ENCODE assay signal across 40 cellular contexts in the genomic region with DNA sequence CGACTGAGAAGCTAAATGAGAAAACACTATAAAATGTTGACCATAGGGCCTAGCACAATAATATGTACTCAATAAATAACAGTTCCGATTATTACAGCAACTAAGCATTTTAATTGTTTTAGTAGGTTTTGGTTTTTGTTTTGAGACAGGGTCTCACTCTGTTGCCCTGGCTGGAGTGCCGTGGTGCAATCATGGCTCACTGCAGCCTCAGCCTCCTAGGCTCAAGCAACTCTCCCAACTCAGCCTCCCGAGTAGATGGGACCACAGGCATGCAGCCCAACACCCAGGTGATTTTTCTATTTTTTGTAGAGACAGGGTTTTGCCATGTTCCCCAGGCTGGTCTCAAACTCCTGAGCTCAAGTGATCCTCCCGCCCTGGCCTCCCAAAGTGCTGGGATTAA.
"Had no signal": no experiment of that assay in that cellular context is flagged by ENCODE, and none has a peak within 500 bp of the region (broad histone marks: within the 10 kb centered on the region; RNA-seq: fewer than 3 reads in every experiment).

No MANE protein-coding gene starts in this region.

- H3K36me3 ChIP-seq: adrenal gland, breast epithelium had no signal

- H3K4me1 ChIP-seq: adrenal gland, ascending aorta, breast epithelium had no signal

- H3K9me3 ChIP-seq: adrenal gland, ascending aorta, body of pancreas, breast epithelium had no signal

- H3K4me1 Mint-ChIP-seq: activated naive CD4-positive, alpha-beta T cell treated with anti-CD3 and anti-CD28 coated beads, Interleukin-2, amount 10 ng/mL, durations not matched to agents 7 days and 5 days; activated naive CD8-positive, alpha-beta T cell treated with anti-CD3 and anti-CD28 coated beads, Interleukin-2, amount 50 U/mL, for 24 hours; brain had no signal

- H3K27ac ChIP-seq: adrenal gland, ascending aorta, body of pancreas, brain microvascular endothelial cell, breast epithelium, cardiac muscle cell had no signal

- H3K27me3 ChIP-seq: adrenal gland, ascending aorta, body of pancreas, brain microvascular endothelial cell, breast epithelium, cardiac muscle cell had no signal

- H3K9me3 Mint-ChIP-seq: activated naive CD4-positive, alpha-beta T cell treated with anti-CD3 and anti-CD28 coated beads for 36 hours; activated naive CD4-positive, alpha-beta T cell treated with anti-CD3 and anti-CD28 coated beads, Interleukin-2, amount 10 ng/mL, durations not matched to agents 7 days and 5 days; activated naive CD4-positive, alpha-beta T cell treated with anti-CD3 and anti-CD28 coated beads, Interleukin-2, amount 50 U/mL, for 24 hours; activated naive CD4-positive, alpha-beta T cell treated with anti-CD3 and anti-CD28 coated beads, Interleukin-2, amount 50 U/mL, for 72 hours; activated naive CD8-positive, alpha-beta T cell treated with anti-CD3 and anti-CD28 coated beads for 36 hours; activated naive CD8-positive, alpha-beta T cell treated with anti-CD3 and anti-CD28 coated beads, Interleukin-2, amount 10 ng/mL, durations not matched to agents 7 days and 5 days; activated naive CD8-positive, alpha-beta T cell treated with anti-CD3 and anti-CD28 coated beads, Interleukin-2, amount 50 U/mL, for 24 hours; activated T-cell treated with anti-CD3 and anti-CD28 coated beads, Interleukin-2, amount 50 U/mL, for 24 hours; activated T-cell treated with anti-CD3 and anti-CD28 coated beads, Interleukin-2, amount 50 U/mL, for 4 hours; activated T-cell treated with anti-CD3 and anti-CD28 coated beads, Interleukin-2, amount 50 U/mL, for 72 hours; activated T-helper 1 cell treated with anti-CD3 and anti-CD28 coated beads, Interleukin-12 subunit alpha, Interleukin-12 subunit beta, Interleukin-2, Interleukin-4 antibody, amounts not matched to agents 30 ng/mL and 10 ng/mL and 1 ng/mL, durations not matched to agents 14 hours and 24 hours and 36 hours; activated T-helper 17 cell treated with anti-CD3 and anti-CD28 coated beads, Interleukin-2, amount 50 U/mL, for 72 hours; activated T-helper 2 cell treated with anti-CD3 and anti-CD28 coated beads, Interferon-gamma antibody, Interleukin-2, Interleukin-4, amounts not matched to agents 10 μg/mL and 5 μg/mL and 100 μg/mL, durations not matched to agents 14 hours and 24 hours and 36 hours; brain; central memory CD8-positive, alpha-beta T cell had no signal

- H3K4me3 ChIP-seq: adrenal gland, ascending aorta, body of pancreas, breast epithelium, cardiac muscle cell had no signal

- H3K4me3 Mint-ChIP-seq: activated naive CD4-positive, alpha-beta T cell treated with anti-CD3 and anti-CD28 coated beads for 36 hours; activated naive CD4-positive, alpha-beta T cell treated with anti-CD3 and anti-CD28 coated beads, Interleukin-2, amount 10 ng/mL, durations not matched to agents 7 days and 5 days; activated naive CD4-positive, alpha-beta T cell treated with anti-CD3 and anti-CD28 coated beads, Interleukin-2, amount 50 U/mL, for 24 hours; activated naive CD8-positive, alpha-beta T cell; activated naive CD8-positive, alpha-beta T cell treated with anti-CD3 and anti-CD28 coated beads for 36 hours; activated naive CD8-positive, alpha-beta T cell treated with anti-CD3 and anti-CD28 coated beads, Interleukin-2, amount 10 ng/mL, durations not matched to agents 7 days and 5 days; activated naive CD8-positive, alpha-beta T cell treated with anti-CD3 and anti-CD28 coated beads, Interleukin-2, amount 50 U/mL, for 24 hours; activated T-cell treated with anti-CD3 and anti-CD28 coated beads, Interleukin-2, amount 50 U/mL, for 24 hours; activated T-cell treated with anti-CD3 and anti-CD28 coated beads, Interleukin-2, amount 50 U/mL, for 4 hours; activated T-cell treated with anti-CD3 and anti-CD28 coated beads, Interleukin-2, amount 50 U/mL, for 72 hours; activated T-helper 1 cell treated with anti-CD3 and anti-CD28 coated beads, Interleukin-12 subunit alpha, Interleukin-12 subunit beta, Interleukin-2, Interleukin-4 antibody, amounts not matched to agents 30 ng/mL and 10 ng/mL and 1 ng/mL, durations not matched to agents 14 hours and 24 hours and 36 hours; activated T-helper 17 cell treated with anti-CD3 and anti-CD28 coated beads, Interleukin-2, amount 50 U/mL, for 72 hours; brain; central memory CD8-positive, alpha-beta T cell had no signal

- ATAC-seq: activated naive CD4-positive, alpha-beta T cell treated with anti-CD3 and anti-CD28 coated beads, Interleukin-2, amount 50 U/mL, for 72 hours; activated naive CD8-positive, alpha-beta T cell treated with anti-CD3 and anti-CD28 coated beads, Interleukin-2, amount 50 U/mL, for 24 hours; activated T-cell treated with anti-CD3 and anti-CD28 coated beads, Interleukin-2, amount 50 U/mL, for 4 hours; activated T-cell treated with anti-CD3 and anti-CD28 coated beads, Interleukin-2, amount 50 U/mL, for 72 hours; activated T-helper 17 cell treated with anti-CD3 and anti-CD28 coated beads, Interleukin-2, amount 50 U/mL, for 72 hours; body of pancreas had no signal

- FAIRE-seq: astrocyte, bronchial epithelial cell had no signal

- H3K27ac Mint-ChIP-seq: activated naive CD4-positive, alpha-beta T cell treated with anti-CD3 and anti-CD28 coated beads for 36 hours; activated naive CD4-positive, alpha-beta T cell treated with anti-CD3 and anti-CD28 coated beads, Interleukin-2, amount 10 ng/mL, durations not matched to agents 7 days and 5 days; activated naive CD4-positive, alpha-beta T cell treated with anti-CD3 and anti-CD28 coated beads, Interleukin-2, amount 50 U/mL, for 24 hours; activated naive CD4-positive, alpha-beta T cell treated with anti-CD3 and anti-CD28 coated beads, Interleukin-2, amount 50 U/mL, for 72 hours; activated naive CD8-positive, alpha-beta T cell treated with anti-CD3 and anti-CD28 coated beads for 36 hours; activated naive CD8-positive, alpha-beta T cell treated with anti-CD3 and anti-CD28 coated beads, Interleukin-2, amount 50 U/mL, for 24 hours; activated T-cell treated with anti-CD3 and anti-CD28 coated beads, Interleukin-2, amount 50 U/mL, for 24 hours; activated T-cell treated with anti-CD3 and anti-CD28 coated beads, Interleukin-2, amount 50 U/mL, for 72 hours; activated T-helper 17 cell treated with anti-CD3 and anti-CD28 coated beads, Interleukin-2, amount 50 U/mL, for 72 hours; activated T-helper 2 cell treated with anti-CD3 and anti-CD28 coated beads, Interferon-gamma antibody, Interleukin-2, Interleukin-4, amounts not matched to agents 10 μg/mL and 5 μg/mL and 100 μg/mL, durations not matched to agents 14 hours and 24 hours and 36 hours; brain had no signal

- H3K27me3 Mint-ChIP-seq: activated naive CD4-positive, alpha-beta T cell treated with anti-CD3 and anti-CD28 coated beads, Interleukin-2, amount 10 ng/mL, durations not matched to agents 7 days and 5 days; activated naive CD4-positive, alpha-beta T cell treated with anti-CD3 and anti-CD28 coated beads, Interleukin-2, amount 50 U/mL, for 24 hours; activated naive CD8-positive, alpha-beta T cell; activated naive CD8-positive, alpha-beta T cell treated with anti-CD3 and anti-CD28 coated beads for 36 hours; activated naive CD8-positive, alpha-beta T cell treated with anti-CD3 and anti-CD28 coated beads, Interleukin-2, amount 10 ng/mL, durations not matched to agents 7 days and 5 days; activated naive CD8-positive, alpha-beta T cell treated with anti-CD3 and anti-CD28 coated beads, Interleukin-2, amount 50 U/mL, for 24 hours; activated T-cell treated with anti-CD3 and anti-CD28 coated beads, Interleukin-2, amount 50 U/mL, for 24 hours; activated T-helper 17 cell treated with anti-CD3 and anti-CD28 coated beads, Interleukin-2, amount 50 U/mL, for 72 hours; brain; central memory CD8-positive, alpha-beta T cell had no signal

- DNase-seq: activated effector memory CD4-positive, alpha-beta T cell treated with anti-CD3 and anti-CD28 coated beads, Interleukin-2, amount 50 U/mL, for 16 hours; activated effector memory CD4-positive, alpha-beta T cell treated with Interleukin-2 at 50 U/mL for 16 hours; activated gamma-delta T cell; activated gamma-delta T cell treated with Interleukin-2 at 50 U/mL for 16 hours; activated naive CD4-positive, alpha-beta T cell; activated naive CD4-positive, alpha-beta T cell treated with anti-CD3 and anti-CD28 coated beads for 36 hours; activated naive CD4-positive, alpha-beta T cell treated with anti-CD3 and anti-CD28 coated beads, Interleukin-2, amount 10 ng/mL, durations not matched to agents 7 days and 5 days; activated naive CD4-positive, alpha-beta T cell treated with anti-CD3 and anti-CD28 coated beads, Interleukin-2, amount 50 U/mL, for 16 hours; activated naive CD4-positive, alpha-beta T cell treated with Interleukin-2 at 50 U/mL for 16 hours; activated naive CD8-positive, alpha-beta T cell treated with anti-CD3 and anti-CD28 coated beads for 36 hours; activated naive CD8-positive, alpha-beta T cell treated with anti-CD3 and anti-CD28 coated beads, Interleukin-2, amount 10 ng/mL, durations not matched to agents 7 days and 5 days; activated naive CD8-positive, alpha-beta T cell treated with anti-CD3 and anti-CD28 coated beads, Interleukin-2, amount 50 U/mL, for 24 hours; activated T-cell treated with anti-CD3 and anti-CD28 coated beads, Interleukin-2, amount 50 U/mL, for 1 hour; activated T-cell treated with anti-CD3 and anti-CD28 coated beads, Interleukin-2, amount 50 U/mL, for 24 hours; activated T-cell treated with anti-CD3 and anti-CD28 coated beads, Interleukin-2, amount 50 U/mL, for 4 hours; activated T-cell treated with anti-CD3 and anti-CD28 coated beads, Interleukin-2, amount 50 U/mL, for 48 hours; activated T-cell treated with anti-CD3 and anti-CD28 coated beads, Interleukin-2, amount 50 U/mL, for 72 hours; adrenal gland; amniotic stem cell; amygdala; anterior cingulate cortex; aorta; body of pancreas; brain microvascular endothelial cell; caudate nucleus; central memory CD4-positive, alpha-beta T cell; cerebellar nuclear complex had no signal
